20 cellular contexts compared by ENCODE assay signal in genomic region chr6:57209030-57209429, GRCh38.
"Had no signal": no experiment of that assay in that cellular context is flagged by ENCODE, and none has a peak within 500 bp of the region (broad histone marks: within the 10 kb centered on the region; RNA-seq: fewer than 3 reads in every experiment).

No MANE protein-coding gene starts in this region.

- H3K27me3 ChIP-seq: esophagus muscularis mucosa, spleen, upper lobe of left lung had no signal

- H3K36me3 Mint-ChIP-seq: naive thymus-derived CD8-positive, alpha-beta T cell; stimulated activated memory B cell treated with anti-CD40 and anti-IgM and Interleukin-4, amounts not matched to agents 10 μg/mL and 1 μg/mL and 100 μg/mL, for 72 hours had no signal

- H3K4me1 ChIP-seq: spleen, upper lobe of left lung had no signal

- H3K36me3 ChIP-seq: esophagus muscularis mucosa, spleen, thoracic aorta, upper lobe of left lung had no signal

- H3K9me3 Mint-ChIP-seq: activated CD4-positive, alpha-beta T cell treated with anti-CD3 and anti-CD28 coated beads, Interleukin-2, amount 10 ng/mL, durations not matched to agents 7 days and 5 days; activated naive CD4-positive, alpha-beta T cell treated with anti-CD3 and anti-CD28 coated beads for 36 hours; activated naive CD8-positive, alpha-beta T cell treated with anti-CD3 and anti-CD28 coated beads, Interleukin-2, amount 50 U/mL, for 24 hours; activated T-cell treated with anti-CD3 and anti-CD28 coated beads, Interleukin-2, amount 50 U/mL, for 4 hours; central memory CD8-positive, alpha-beta T cell; naive thymus-derived CD8-positive, alpha-beta T cell; stimulated activated memory B cell treated with anti-CD40 and anti-IgM and Interleukin-4, amounts not matched to agents 10 μg/mL and 1 μg/mL and 100 μg/mL, for 72 hours had no signal

- H3K9me3 ChIP-seq: esophagus muscularis mucosa, spleen, thoracic aorta, upper lobe of left lung had no signal

- ATAC-seq: activated CD8-positive, alpha-beta T cell treated with anti-CD3 and anti-CD28 coated beads, Interleukin-2, amount 10 ng/mL, durations not matched to agents 7 days and 5 days; activated naive CD8-positive, alpha-beta T cell treated with anti-CD3 and anti-CD28 coated beads, Interleukin-2, amount 50 U/mL, for 24 hours; activated T-cell treated with anti-CD3 and anti-CD28 coated beads, Interleukin-2, amount 50 U/mL, for 4 hours; left cardiac atrium; naive thymus-derived CD8-positive, alpha-beta T cell; sciatic nerve; stimulated activated memory B cell treated with anti-CD40 and anti-IgM and Interleukin-4, amounts not matched to agents 10 μg/mL and 1 μg/mL and 100 μg/mL, for 72 hours had no signal

- H3K4me3 ChIP-seq: esophagus muscularis mucosa, spleen, thoracic aorta, upper lobe of left lung had no signal

- DNase-seq: activated CD4-positive, alpha-beta T cell treated with anti-CD3 and anti-CD28 coated beads, Interleukin-2, amount 10 ng/mL, durations not matched to agents 7 days and 5 days; activated CD8-positive, alpha-beta T cell treated with anti-CD3 and anti-CD28 coated beads, Interleukin-2, amount 10 ng/mL, durations not matched to agents 7 days and 5 days; activated naive CD4-positive, alpha-beta T cell treated with anti-CD3 and anti-CD28 coated beads for 36 hours; activated naive CD8-positive, alpha-beta T cell treated with anti-CD3 and anti-CD28 coated beads, Interleukin-2, amount 50 U/mL, for 24 hours; activated T-cell treated with anti-CD3 and anti-CD28 coated beads, Interleukin-2, amount 50 U/mL, for 4 hours; aorta; cortex of kidney; effector CD4-positive, alpha-beta T cell; left cardiac atrium; mesendoderm; naive thymus-derived CD8-positive, alpha-beta T cell; spleen; stimulated activated CD4-positive, alpha-beta T cell treated with anti-CD3 and anti-CD28 coated beads, Interleukin-4, amount 100 ng/mL, for 4 hours; upper lobe of left lung had no signal

- H3K27ac ChIP-seq: esophagus muscularis mucosa, spleen, thoracic aorta, upper lobe of left lung had no signal

- H3K4me3 Mint-ChIP-seq: activated CD4-positive, alpha-beta T cell treated with anti-CD3 and anti-CD28 coated beads, Interleukin-2, amount 10 ng/mL, durations not matched to agents 7 days and 5 days; activated CD8-positive, alpha-beta T cell treated with anti-CD3 and anti-CD28 coated beads, Interleukin-2, amount 10 ng/mL, durations not matched to agents 7 days and 5 days; activated naive CD4-positive, alpha-beta T cell treated with anti-CD3 and anti-CD28 coated beads for 36 hours; activated naive CD8-positive, alpha-beta T cell treated with anti-CD3 and anti-CD28 coated beads, Interleukin-2, amount 50 U/mL, for 24 hours; activated T-cell treated with anti-CD3 and anti-CD28 coated beads, Interleukin-2, amount 50 U/mL, for 4 hours; central memory CD8-positive, alpha-beta T cell; naive thymus-derived CD8-positive, alpha-beta T cell; stimulated activated memory B cell treated with anti-CD40 and anti-IgM and Interleukin-4, amounts not matched to agents 10 μg/mL and 1 μg/mL and 100 μg/mL, for 72 hours had no signal

- FAIRE-seq: islet of Langerhans had no signal

- H3K4me1 Mint-ChIP-seq: stimulated activated memory B cell treated with anti-CD40 and anti-IgM and Interleukin-4, amounts not matched to agents 10 μg/mL and 1 μg/mL and 100 μg/mL, for 72 hours had no signal

- H3K27ac Mint-ChIP-seq: activated CD4-positive, alpha-beta T cell treated with anti-CD3 and anti-CD28 coated beads, Interleukin-2, amount 10 ng/mL, durations not matched to agents 7 days and 5 days; activated CD8-positive, alpha-beta T cell treated with anti-CD3 and anti-CD28 coated beads, Interleukin-2, amount 10 ng/mL, durations not matched to agents 7 days and 5 days; activated naive CD4-positive, alpha-beta T cell treated with anti-CD3 and anti-CD28 coated beads for 36 hours; activated naive CD8-positive, alpha-beta T cell treated with anti-CD3 and anti-CD28 coated beads, Interleukin-2, amount 50 U/mL, for 24 hours; naive thymus-derived CD8-positive, alpha-beta T cell; stimulated activated memory B cell treated with anti-CD40 and anti-IgM and Interleukin-4, amounts not matched to agents 10 μg/mL and 1 μg/mL and 100 μg/mL, for 72 hours had no signal

- H3K27me3 Mint-ChIP-seq: activated CD4-positive, alpha-beta T cell treated with anti-CD3 and anti-CD28 coated beads, Interleukin-2, amount 10 ng/mL, durations not matched to agents 7 days and 5 days; activated naive CD8-positive, alpha-beta T cell treated with anti-CD3 and anti-CD28 coated beads, Interleukin-2, amount 50 U/mL, for 24 hours; central memory CD8-positive, alpha-beta T cell; naive thymus-derived CD8-positive, alpha-beta T cell; stimulated activated memory B cell treated with anti-CD40 and anti-IgM and Interleukin-4, amounts not matched to agents 10 μg/mL and 1 μg/mL and 100 μg/mL, for 72 hours had no signal
